In genomic region chr7:108002726-108003590, GRCh38 we compare ENCODE assay signal across 1 cellular context.
TF ChIP-seq lines count a peak whose summit lies in the region.

LAMB1 (minus strand) TSS chr7:108003161; CDS start chr7:108002885, 276 bp downstream.

TF ChIP-seq in HepG2, 621 proteins besides CTCF, POLR2A, EP300 and RAD21 (continued from another document and continues in another):
- TF ChIP-seq ZNF710 (CRISPR knock-in tag; IDR thresholded peaks at IDR 0.05; ENCODE audit: borderline replicate concordance) (0 out of 2 replicates have a peak, but pooled peaks have one; percentile 63), HNRNPK (IDR thresholded peaks at IDR 0.05; ENCODE audit: low read depth, low read length, poor library complexity, severe bottlenecking) (peak; percentile 63), E2F5 (CRISPR knock-in tag; conservative IDR thresholded peaks at IDR 0.05) (0 out of 2 replicates have a peak, but pooled peaks have one; percentile 15), ARID4A (CRISPR knock-in tag; IDR thresholded peaks at IDR 0.05; ENCODE audit: borderline replicate concordance) (peak; percentile 58; the same call in 1 of the 2 replicates), LCORL (IDR thresholded peaks at IDR 0.05) (no peak), LCORL (CRISPR knock-in tag; IDR thresholded peaks at IDR 0.05) (peak; percentile 65), MED1 (CRISPR knock-in tag; IDR thresholded peaks at IDR 0.05) (no peak; the same call in 1 of the 2 replicates), KLF16 (CRISPR knock-in tag; IDR thresholded peaks at IDR 0.05) (peak in 1 of 2 experiments; percentile 25; a peak in 1 of 4 replicates), ZSCAN22 (CRISPR knock-in tag; IDR thresholded peaks at IDR 0.05) (no peak), ASH2L (IDR thresholded peaks at IDR 0.05; ENCODE audit: insufficient read length, low read depth, low read length) (peak; percentile 61), ZNF557 (CRISPR knock-in tag; IDR thresholded peaks at IDR 0.05) (0 out of 2 replicates have a peak, but pooled peaks have one; percentile 4), FOSL2 (CRISPR knock-in tag; IDR thresholded peaks at IDR 0.05) (peak; percentile 50; the same call in 1 of the 2 replicates), ZNF430 (CRISPR knock-in tag; IDR thresholded peaks at IDR 0.05) (0 out of 2 replicates have a peak, but pooled peaks have one; percentile 71), ZNF850 (CRISPR knock-in tag; conservative IDR thresholded peaks at IDR 0.05) (no peak), THRA (CRISPR knock-in tag; IDR thresholded peaks at IDR 0.05; ENCODE audit: borderline replicate concordance) (no peak), KDM5B (CRISPR knock-in tag; IDR thresholded peaks at IDR 0.05; ENCODE audit: borderline replicate concordance) (peak; percentile 55; the same call in 1 of the 2 replicates), AHDC1 (CRISPR knock-in tag; IDR thresholded peaks at IDR 0.05; ENCODE audit: borderline replicate concordance) (0 out of 2 replicates have a peak, but pooled peaks have one; percentile 25), ZBTB39 (CRISPR knock-in tag; IDR thresholded peaks at IDR 0.05) (peak; percentile 39; the same call in 1 of the 2 replicates), ZFP82 (CRISPR knock-in tag; IDR thresholded peaks at IDR 0.05; ENCODE audit: borderline replicate concordance) (no peak; the same call in 1 of the 2 replicates), POLR2G (IDR thresholded peaks at IDR 0.05; ENCODE audit: low read depth, low read length) (peak; percentile 95), PRDM10 (CRISPR knock-in tag; IDR thresholded peaks at IDR 0.05; ENCODE audit: low read depth) (0 out of 2 replicates have a peak, but pooled peaks have one; percentile 6), DMAP1 (CRISPR knock-in tag; IDR thresholded peaks at IDR 0.05) (0 out of 2 replicates have a peak, but pooled peaks have one; percentile 6), ZBTB3 (CRISPR knock-in tag; IDR thresholded peaks at IDR 0.05; ENCODE audit: borderline replicate concordance, low read depth) (0 out of 2 replicates have a peak, but pooled peaks have one; percentile 65), TAF1 (CRISPR knock-in tag; IDR thresholded peaks at IDR 0.05) (peak; percentile 58), HNRNPH1 (optimal IDR thresholded peaks at IDR 0.05; ENCODE audit: low read depth, low read length) (no peak), ATF4 (CRISPR knock-in tag; IDR thresholded peaks at IDR 0.05) (0 out of 4 replicates have a peak, but pooled peaks of 1 of the 2 experiments have one; percentile 37), ELF3 (CRISPR knock-in tag; IDR thresholded peaks at IDR 0.05) (no peak), ZNF672 (CRISPR knock-in tag; IDR thresholded peaks at IDR 0.05) (no peak), ZNF691 (CRISPR knock-in tag; IDR thresholded peaks at IDR 0.05; ENCODE audit: borderline replicate concordance, low read depth) (0 out of 2 replicates have a peak, but pooled peaks have one; percentile 12), CCAR2 (optimal IDR thresholded peaks at IDR 0.05; ENCODE audit: low read depth, low read length) (no peak)
